In genomic region chr5:30499402-30499801, GRCh38 we compare ENCODE assay signal across 30 cellular contexts.
"Had no signal": no experiment of that assay in that cellular context is flagged by ENCODE, and none has a peak within 500 bp of the region (broad histone marks: within the 10 kb centered on the region; RNA-seq: fewer than 3 reads in every experiment).

No MANE protein-coding gene starts in this region.

- H3K9me3 ChIP-seq: left lung, lower lobe of right lung, pancreas, psoas muscle, testis, thyroid gland, transverse colon, upper lobe of left lung, vagina had no signal

- H3K27ac ChIP-seq: left lung, lower lobe of right lung, neural progenitor cell, pancreas, psoas muscle, skin epidermis, stomach, testis, thyroid gland, transverse colon, upper lobe of left lung, vagina had no signal

- ATAC-seq: left colon; left lung; lower lobe of right lung; natural killer cell; pancreas; psoas muscle; sciatic nerve; stimulated activated naive B cell treated with anti-CD40 and anti-IgM and Interleukin-4, amounts not matched to agents 10 μg/mL and 1 μg/mL and 100 μg/mL, for 72 hours; stimulated activated naive CD8-positive, alpha-beta T cell treated with anti-CD3 and anti-CD28 coated beads, Interleukin-15, Interleukin-2, amounts not matched to agents 100 U/mL and 50 U/mL, for 24 hours had no signal

- DNase-seq: hypothalamus; immature natural killer cell; kidney; left colon; lower lobe of right lung; mammary epithelial cell; mesendoderm; naive B cell; natural killer cell; nephron progenitor cell; pancreas; posterior cingulate gyrus; psoas muscle; stimulated activated CD4-positive, alpha-beta T cell treated with anti-CD3 and anti-CD28 coated beads, Interleukin-12 subunit alpha, Interleukin-12 subunit beta, amount 100 ng/mL, for 4 hours; stimulated activated CD4-positive, alpha-beta T cell treated with anti-CD3 and anti-CD28 coated beads, Interleukin-15, amount 100 ng/mL, for 24 hours; stimulated activated CD4-positive, alpha-beta T cell treated with anti-CD3 and anti-CD28 coated beads, Interleukin-2, amount 100 ng/mL, for 24 hours; stimulated activated CD4-positive, alpha-beta T cell treated with anti-CD3 and anti-CD28 coated beads, Interleukin-4, amount 100 ng/mL, for 1 hour; stimulated activated naive B cell treated with anti-CD40 and anti-IgM and Interleukin-4, amounts not matched to agents 10 μg/mL and 1 μg/mL and 100 μg/mL, for 72 hours; stimulated activated naive CD8-positive, alpha-beta T cell treated with anti-CD3 and anti-CD28 coated beads, Interleukin-15, Interleukin-2, amounts not matched to agents 100 U/mL and 50 U/mL, for 24 hours; stomach; testis; thyroid gland; transverse colon; upper lobe of left lung had no signal

- FAIRE-seq: islet of Langerhans, kidney, pancreas had no signal

- H3K4me3 ChIP-seq: left lung, lower lobe of right lung, neural progenitor cell, pancreas, psoas muscle, skin epidermis, stomach, testis, thyroid gland, transverse colon, upper lobe of left lung, vagina had no signal

- H3K4me2 ChIP-seq: neural progenitor cell had no signal

- H3K9ac ChIP-seq: neural progenitor cell had no signal

- H3K27me3 ChIP-seq: left lung, neural progenitor cell, pancreas, stomach, testis, thyroid gland, transverse colon, upper lobe of left lung, vagina had no signal

- H3K36me3 ChIP-seq: left lung, lower lobe of right lung, neural progenitor cell, pancreas, stomach, thyroid gland, transverse colon, upper lobe of left lung, vagina had no signal

- H2AFZ ChIP-seq: neural progenitor cell had no signal

- H3K4me1 ChIP-seq: left lung, lower lobe of right lung, pancreas, psoas muscle, stomach, testis, thyroid gland, transverse colon, upper lobe of left lung, vagina had no signal
